30 cellular contexts compared by ENCODE assay signal in genomic region chr19:41902594-41902993, GRCh38. TPM values are rescaled to one million over a fixed set of nuclear protein-coding genes. Genes with fewer than 3 reads are reported as not detected.
"Had no signal": no experiment of that assay in that cellular context is flagged by ENCODE, and none has a peak within 500 bp of the region (broad histone marks: within the 10 kb centered on the region; RNA-seq: fewer than 3 reads in every experiment).

No MANE protein-coding gene starts in this region.

- H3K9me3 ChIP-seq: mucosa of descending colon, psoas muscle, sigmoid colon, stomach, thyroid gland had no signal

- ATAC-seq: left lobe of liver; mucosa of descending colon; psoas muscle; right cardiac atrium; stimulated activated effector memory CD8-positive, alpha-beta T cell treated with anti-CD3 and anti-CD28 coated beads, Interleukin-12 subunit alpha, Interleukin-12 subunit beta, amount 100 ng/mL, for 72 hours had no signal

- H3K27ac ChIP-seq: psoas muscle, sigmoid colon, thyroid gland had no signal

- H3K4me3 Mint-ChIP-seq: mesothelial cell of epicardium; naive B cell; nephron; stimulated activated effector memory CD8-positive, alpha-beta T cell treated with anti-CD3 and anti-CD28 coated beads, Interleukin-12 subunit alpha, Interleukin-12 subunit beta, amount 100 ng/mL, for 72 hours; type B pancreatic cell had no signal

- H3K4me3 ChIP-seq: mucosa of descending colon, psoas muscle, sigmoid colon, stomach, thyroid gland had no signal

- H3K27me3 Mint-ChIP-seq: naive B cell, type B pancreatic cell had no signal

- H3K27ac Mint-ChIP-seq: mesothelial cell of epicardium, nephron, type B pancreatic cell had no signal

- H3K4me1 Mint-ChIP-seq: mesothelial cell of epicardium, nephron had no signal

- H3K9me3 Mint-ChIP-seq: mesothelial cell of epicardium; naive B cell; nephron; stimulated activated effector memory CD8-positive, alpha-beta T cell treated with anti-CD3 and anti-CD28 coated beads, Interleukin-12 subunit alpha, Interleukin-12 subunit beta, amount 100 ng/mL, for 72 hours; type B pancreatic cell had no signal

- DNase-seq: cortex of kidney; mesenchymal stem cell; naive B cell; nucleus accumbens; posterior cingulate gyrus; psoas muscle; sigmoid colon; stimulated activated CD4-positive, alpha-beta T cell treated with anti-CD3 and anti-CD28 coated beads, Interleukin-2, amount 100 ng/mL, for 24 hours; stimulated activated CD4-positive, alpha-beta T cell treated with anti-CD3 and anti-CD28 coated beads, Interleukin-4, amount 100 ng/mL, for 24 hours; stimulated activated naive CD4-positive, alpha-beta T cell treated with Interleukin-2 at 50 U/mL for 16 hours; stomach; thyroid gland had no signal

- H3K4me1 ChIP-seq: psoas muscle, sigmoid colon, thyroid gland had no signal

RNA-seq across cellular contexts. Expression of gene CD79A, which starts 25.5 kb away (rescaled TPM):
- total RNA-seq: fibroblast of villous mesenchyme, frontal cortex, lung microvascular endothelial cell, osteocyte, sigmoid colon, temporal lobe had no signal

RNA-seq across cellular contexts. Expression of gene ERFL, which starts 25.7 kb away (rescaled TPM):
- total RNA-seq: dermis microvascular lymphatic vessel endothelial cell, fibroblast of villous mesenchyme, frontal cortex, left lobe of liver, liver, lung microvascular endothelial cell, psoas muscle, renal cortical epithelial cell, sigmoid colon, skeletal muscle tissue, stomach, temporal lobe, urinary bladder had no signal
- polyA plus RNA-seq: keratinocyte, liver had no signal
